ENCODE assay signal across 9 cellular contexts in genomic region chr15:31439328-31439727, GRCh38.
DNase-seq lines count a peak whose midpoint lies in the region; ATAC-seq and TF ChIP-seq lines count a peak whose summit lies in the region.
"Had no signal": no experiment of that assay in that cellular context is flagged by ENCODE, and none has a peak within 500 bp of the region (broad histone marks: within the 10 kb centered on the region; RNA-seq: fewer than 3 reads in every experiment).

No MANE protein-coding gene starts in this region.

- H3K4me3 ChIP-seq in PC-3 (ENCODE audit: low read length) (no peak overlapping the region), endodermal cell (ENCODE audit: low read length) (no peak overlapping the region)

- TF ChIP-seq CTCF in PC-3 (conservative IDR thresholded peaks at IDR 0.05; ENCODE audit: low read depth, low read length) (peak; percentile 50), endodermal cell (conservative IDR thresholded peaks at IDR 0.05) (peak; percentile 80)

- peaks cover 70% of the 10 kb centered on the region for H3K4me1 Mint-ChIP-seq in activated CD4-positive, alpha-beta T cell treated with anti-CD3 and anti-CD28 coated beads, Interleukin-2, amount 10 ng/mL, durations not matched to agents 24 days and 14 days
- peaks cover 9% of the 10 kb centered on the region for H3K4me1 Mint-ChIP-seq in endodermal cell

- H3K9ac ChIP-seq in PC-3 (ENCODE audit: low read length), result no peak overlapping the region
- no peak overlapping the region for H3K9ac ChIP-seq in endodermal cell (ENCODE audit: extremely low read depth, low read length, poor library complexity, severe bottlenecking)

- BruUV-seq in PC-3 (replicated peaks; lab: Mats Ljungman, UMichigan), result no TSS peak

- no peaks in the 10 kb centered on the region for H3K79me2 ChIP-seq in PC-3 (ENCODE audit: low read length)

- CTCF ChIA-PET in PC-3 (lab: Charles Lee), result no interaction called here

- no peaks in the 10 kb centered on the region for H3K36me3 Mint-ChIP-seq in activated CD4-positive, alpha-beta T cell treated with anti-CD3 and anti-CD28 coated beads, Interleukin-2, amount 10 ng/mL, durations not matched to agents 24 days and 14 days (ENCODE audit: low read depth)
- no peaks in the 10 kb centered on the region for H3K36me3 Mint-ChIP-seq in endodermal cell (ENCODE audit: low read depth)

- no peaks in the 10 kb centered on the region for H3K36me3 ChIP-seq in PC-3 (ENCODE audit: low read depth, low read length)
- H3K36me3 ChIP-seq in endodermal cell (ENCODE audit: control insufficient read depth, insufficient read depth, low read length), result no peaks in the 10 kb centered on the region

- H3K27me3 ChIP-seq in PC-3 (ENCODE audit: low read length) (no peaks in the 10 kb centered on the region), endodermal cell (ENCODE audit: control insufficient read depth, insufficient read depth, low read length, poor library complexity, severe bottlenecking) (peaks cover 21% of the 10 kb centered on the region)

- POLR2A ChIA-PET in PC-3 (lab: Charles Lee; ENCODE audit: unreplicated experiment), result no interaction called here

- ATAC-seq in PC-3, result no peak
- no peak for ATAC-seq in GM19463 (IDR thresholded peaks at IDR 0.05; ENCODE audit: unreplicated experiment)
- no peak for ATAC-seq in HG03039 (IDR thresholded peaks at IDR 0.05; ENCODE audit: unreplicated experiment)

- no peaks in the 10 kb centered on the region for H3K27me3 Mint-ChIP-seq in activated CD4-positive, alpha-beta T cell treated with anti-CD3 and anti-CD28 coated beads, Interleukin-2, amount 10 ng/mL, durations not matched to agents 24 days and 14 days
- H3K27me3 Mint-ChIP-seq in endodermal cell (ENCODE audit: insufficient read depth), result peaks cover 30% of the 10 kb centered on the region

- H2AFZ ChIP-seq in PC-3 (ENCODE audit: low read length), result no peak overlapping the region

- no peak overlapping the region for H3K4me2 ChIP-seq in PC-3 (ENCODE audit: low read length)

- 72 to 86% methylated on average over 6 to 10 of the region's 10 CpGs for WGBS in endodermal cell (ENCODE audit: insufficient coverage in 1 of 2, insufficient read length in 1 of 2), 2 experiments

- H4K20me1 ChIP-seq in PC-3 (ENCODE audit: low read length), result no peaks in the 10 kb centered on the region

- H3K9me3 ChIP-seq in PC-3 (ENCODE audit: low read length) (no peaks in the 10 kb centered on the region), endodermal cell (ENCODE audit: control insufficient read depth, low read length) (no peaks in the 10 kb centered on the region)

- intact Hi-C loops in activated CD4-positive, alpha-beta T cell treated with anti-CD3 and anti-CD28 coated beads, Interleukin-2, amount 10 ng/mL, durations not matched to agents 24 days and 14 days (cut with micrococcal nuclease), result no loop called here
- intact Hi-C loops in PC-3 (cut with micrococcal nuclease), result loop anchor here (1.0 to 5.0 kb wide), 3 partner anchors 51 to 222 kb away; no protein-coding TSS in a partner anchor

- H3K27ac Mint-ChIP-seq in activated CD4-positive, alpha-beta T cell treated with anti-CD3 and anti-CD28 coated beads, Interleukin-2, amount 10 ng/mL, durations not matched to agents 24 days and 14 days, result peak overlapping the region; percentile 96
- H3K27ac Mint-ChIP-seq in endodermal cell, result no peak overlapping the region

- H3K27ac ChIP-seq in PC-3 (ENCODE audit: low read length), result no peak overlapping the region
- H3K27ac ChIP-seq in endodermal cell (ENCODE audit: low read depth, low read length), result no peak overlapping the region

- H3K4me1 ChIP-seq in PC-3 (ENCODE audit: insufficient read depth, low read length) (peaks cover 18% of the 10 kb centered on the region), endodermal cell (ENCODE audit: control insufficient read depth, insufficient read depth, low read length) (no peaks in the 10 kb centered on the region)

- no peaks in the 10 kb centered on the region for H3F3A ChIP-seq in PC-3 (ENCODE audit: low read length, unreplicated experiment)

- peak overlapping the region; percentile 51 for H3K4me3 Mint-ChIP-seq in activated CD4-positive, alpha-beta T cell treated with anti-CD3 and anti-CD28 coated beads, Interleukin-2, amount 10 ng/mL, durations not matched to agents 24 days and 14 days
- no peak overlapping the region for H3K4me3 Mint-ChIP-seq in endodermal cell

- no peaks in the 10 kb centered on the region for H3K9me3 Mint-ChIP-seq in activated CD4-positive, alpha-beta T cell treated with anti-CD3 and anti-CD28 coated beads, Interleukin-2, amount 10 ng/mL, durations not matched to agents 24 days and 14 days
- no peaks in the 10 kb centered on the region for H3K9me3 Mint-ChIP-seq in endodermal cell

- peak; percentile 78 for DNase-seq in activated CD4-positive, alpha-beta T cell treated with anti-CD3 and anti-CD28 coated beads, Interleukin-2, amount 10 ng/mL, durations not matched to agents 24 days and 14 days
- no peak for DNase-seq in activated CD4-positive, alpha-beta T cell treated with anti-CD3 and anti-CD28 coated beads, Interleukin-2, amount 50 U/mL, for 1 hour
- peak; percentile 41 for DNase-seq in PC-3
- DNase-seq in endodermal cell, result peak; percentile 83
- peak; percentile 24 for DNase-seq in stimulated activated CD4-positive, alpha-beta T cell treated with anti-CD3 and anti-CD28 coated beads, Interleukin-4, amount 100 ng/mL, for 1 hour
- DNase-seq in C1 segment of cervical spinal cord (lab: John Stamatoyannopoulos, UW), result no peak
- DNase-seq: NCI-H2081 treated with DMSO at 0.1 percent for 48 hours had no signal

- no peaks in the 10 kb centered on the region for H3K9me2 ChIP-seq in PC-3 (replicated peaks; ENCODE audit: low read length)

Comparison
In these comparisons a context has a peak if more than half of its experiments do, and no peak if none do; other contexts are left out.
1. DNase-seq: peak in activated CD4-positive, alpha-beta T cell treated with anti-CD3 and anti-CD28 coated beads, Interleukin-2, amount 10 ng/mL, durations not matched to agents 24 days and 14 days (single experiment), PC-3 (single experiment), endodermal cell (single experiment) and stimulated activated CD4-positive, alpha-beta T cell treated with anti-CD3 and anti-CD28 coated beads, Interleukin-4, amount 100 ng/mL, for 1 hour (single experiment); none in activated CD4-positive, alpha-beta T cell treated with anti-CD3 and anti-CD28 coated beads, Interleukin-2, amount 50 U/mL, for 1 hour (single experiment) and C1 segment of cervical spinal cord (0 of 14).